Comparison of ENCODE assay signal across 1 cellular context in the genomic region with DNA sequence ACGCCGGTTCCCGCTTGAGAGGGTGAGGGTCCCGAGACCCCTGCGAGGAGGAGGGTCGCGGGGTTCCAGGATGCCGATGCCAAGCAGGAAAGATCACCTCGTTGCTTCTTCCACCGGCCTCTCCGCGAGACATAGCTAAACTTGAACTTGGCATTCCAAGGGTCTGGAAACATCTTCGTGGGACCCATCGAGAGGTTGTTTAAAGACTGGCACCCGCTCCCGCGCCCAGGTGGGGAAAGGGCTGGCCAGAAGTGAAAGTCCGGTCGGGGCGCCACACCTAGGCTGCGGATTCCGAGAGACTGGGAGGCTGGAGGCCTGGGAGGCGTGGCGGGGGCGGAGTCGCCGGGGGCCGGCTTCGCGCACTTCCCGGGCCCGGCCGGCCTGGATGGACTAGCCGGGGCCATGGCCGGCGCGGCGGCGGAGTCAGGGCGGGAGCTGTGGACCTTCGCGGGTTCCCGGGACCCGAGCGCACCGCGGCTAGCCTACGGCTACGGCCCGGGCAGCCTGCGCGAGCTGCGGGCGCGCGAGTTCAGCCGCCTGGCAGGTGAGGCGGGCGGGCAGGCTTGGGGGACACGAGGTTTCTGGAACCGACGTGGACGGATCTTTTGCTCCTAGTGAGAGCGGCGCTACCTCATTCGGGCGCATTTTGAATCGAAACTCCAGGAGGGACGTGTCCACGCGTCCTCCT.
A peak's percentile ranks its signal among the peaks of the same experiment; 100 is the strongest.
TF ChIP-seq lines count a peak whose summit lies in the region.

A gene with protein sequence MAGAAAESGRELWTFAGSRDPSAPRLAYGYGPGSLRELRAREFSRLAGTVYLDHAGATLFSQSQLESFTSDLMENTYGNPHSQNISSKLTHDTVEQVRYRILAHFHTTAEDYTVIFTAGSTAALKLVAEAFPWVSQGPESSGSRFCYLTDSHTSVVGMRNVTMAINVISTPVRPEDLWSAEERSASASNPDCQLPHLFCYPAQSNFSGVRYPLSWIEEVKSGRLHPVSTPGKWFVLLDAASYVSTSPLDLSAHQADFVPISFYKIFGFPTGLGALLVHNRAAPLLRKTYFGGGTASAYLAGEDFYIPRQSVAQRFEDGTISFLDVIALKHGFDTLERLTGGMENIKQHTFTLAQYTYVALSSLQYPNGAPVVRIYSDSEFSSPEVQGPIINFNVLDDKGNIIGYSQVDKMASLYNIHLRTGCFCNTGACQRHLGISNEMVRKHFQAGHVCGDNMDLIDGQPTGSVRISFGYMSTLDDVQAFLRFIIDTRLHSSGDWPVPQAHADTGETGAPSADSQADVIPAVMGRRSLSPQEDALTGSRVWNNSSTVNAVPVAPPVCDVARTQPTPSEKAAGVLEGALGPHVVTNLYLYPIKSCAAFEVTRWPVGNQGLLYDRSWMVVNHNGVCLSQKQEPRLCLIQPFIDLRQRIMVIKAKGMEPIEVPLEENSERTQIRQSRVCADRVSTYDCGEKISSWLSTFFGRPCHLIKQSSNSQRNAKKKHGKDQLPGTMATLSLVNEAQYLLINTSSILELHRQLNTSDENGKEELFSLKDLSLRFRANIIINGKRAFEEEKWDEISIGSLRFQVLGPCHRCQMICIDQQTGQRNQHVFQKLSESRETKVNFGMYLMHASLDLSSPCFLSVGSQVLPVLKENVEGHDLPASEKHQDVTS (plus strand): TSS at position 360 of the 688 bp plus-strand sequence. CDS start 43 bp downstream, at position 403.

TF ChIP-seq in K562, 482 proteins besides CTCF, POLR2A, EP300 and RAD21 (continued from another document and continues in another):
- TF ChIP-seq, protein P1, sequence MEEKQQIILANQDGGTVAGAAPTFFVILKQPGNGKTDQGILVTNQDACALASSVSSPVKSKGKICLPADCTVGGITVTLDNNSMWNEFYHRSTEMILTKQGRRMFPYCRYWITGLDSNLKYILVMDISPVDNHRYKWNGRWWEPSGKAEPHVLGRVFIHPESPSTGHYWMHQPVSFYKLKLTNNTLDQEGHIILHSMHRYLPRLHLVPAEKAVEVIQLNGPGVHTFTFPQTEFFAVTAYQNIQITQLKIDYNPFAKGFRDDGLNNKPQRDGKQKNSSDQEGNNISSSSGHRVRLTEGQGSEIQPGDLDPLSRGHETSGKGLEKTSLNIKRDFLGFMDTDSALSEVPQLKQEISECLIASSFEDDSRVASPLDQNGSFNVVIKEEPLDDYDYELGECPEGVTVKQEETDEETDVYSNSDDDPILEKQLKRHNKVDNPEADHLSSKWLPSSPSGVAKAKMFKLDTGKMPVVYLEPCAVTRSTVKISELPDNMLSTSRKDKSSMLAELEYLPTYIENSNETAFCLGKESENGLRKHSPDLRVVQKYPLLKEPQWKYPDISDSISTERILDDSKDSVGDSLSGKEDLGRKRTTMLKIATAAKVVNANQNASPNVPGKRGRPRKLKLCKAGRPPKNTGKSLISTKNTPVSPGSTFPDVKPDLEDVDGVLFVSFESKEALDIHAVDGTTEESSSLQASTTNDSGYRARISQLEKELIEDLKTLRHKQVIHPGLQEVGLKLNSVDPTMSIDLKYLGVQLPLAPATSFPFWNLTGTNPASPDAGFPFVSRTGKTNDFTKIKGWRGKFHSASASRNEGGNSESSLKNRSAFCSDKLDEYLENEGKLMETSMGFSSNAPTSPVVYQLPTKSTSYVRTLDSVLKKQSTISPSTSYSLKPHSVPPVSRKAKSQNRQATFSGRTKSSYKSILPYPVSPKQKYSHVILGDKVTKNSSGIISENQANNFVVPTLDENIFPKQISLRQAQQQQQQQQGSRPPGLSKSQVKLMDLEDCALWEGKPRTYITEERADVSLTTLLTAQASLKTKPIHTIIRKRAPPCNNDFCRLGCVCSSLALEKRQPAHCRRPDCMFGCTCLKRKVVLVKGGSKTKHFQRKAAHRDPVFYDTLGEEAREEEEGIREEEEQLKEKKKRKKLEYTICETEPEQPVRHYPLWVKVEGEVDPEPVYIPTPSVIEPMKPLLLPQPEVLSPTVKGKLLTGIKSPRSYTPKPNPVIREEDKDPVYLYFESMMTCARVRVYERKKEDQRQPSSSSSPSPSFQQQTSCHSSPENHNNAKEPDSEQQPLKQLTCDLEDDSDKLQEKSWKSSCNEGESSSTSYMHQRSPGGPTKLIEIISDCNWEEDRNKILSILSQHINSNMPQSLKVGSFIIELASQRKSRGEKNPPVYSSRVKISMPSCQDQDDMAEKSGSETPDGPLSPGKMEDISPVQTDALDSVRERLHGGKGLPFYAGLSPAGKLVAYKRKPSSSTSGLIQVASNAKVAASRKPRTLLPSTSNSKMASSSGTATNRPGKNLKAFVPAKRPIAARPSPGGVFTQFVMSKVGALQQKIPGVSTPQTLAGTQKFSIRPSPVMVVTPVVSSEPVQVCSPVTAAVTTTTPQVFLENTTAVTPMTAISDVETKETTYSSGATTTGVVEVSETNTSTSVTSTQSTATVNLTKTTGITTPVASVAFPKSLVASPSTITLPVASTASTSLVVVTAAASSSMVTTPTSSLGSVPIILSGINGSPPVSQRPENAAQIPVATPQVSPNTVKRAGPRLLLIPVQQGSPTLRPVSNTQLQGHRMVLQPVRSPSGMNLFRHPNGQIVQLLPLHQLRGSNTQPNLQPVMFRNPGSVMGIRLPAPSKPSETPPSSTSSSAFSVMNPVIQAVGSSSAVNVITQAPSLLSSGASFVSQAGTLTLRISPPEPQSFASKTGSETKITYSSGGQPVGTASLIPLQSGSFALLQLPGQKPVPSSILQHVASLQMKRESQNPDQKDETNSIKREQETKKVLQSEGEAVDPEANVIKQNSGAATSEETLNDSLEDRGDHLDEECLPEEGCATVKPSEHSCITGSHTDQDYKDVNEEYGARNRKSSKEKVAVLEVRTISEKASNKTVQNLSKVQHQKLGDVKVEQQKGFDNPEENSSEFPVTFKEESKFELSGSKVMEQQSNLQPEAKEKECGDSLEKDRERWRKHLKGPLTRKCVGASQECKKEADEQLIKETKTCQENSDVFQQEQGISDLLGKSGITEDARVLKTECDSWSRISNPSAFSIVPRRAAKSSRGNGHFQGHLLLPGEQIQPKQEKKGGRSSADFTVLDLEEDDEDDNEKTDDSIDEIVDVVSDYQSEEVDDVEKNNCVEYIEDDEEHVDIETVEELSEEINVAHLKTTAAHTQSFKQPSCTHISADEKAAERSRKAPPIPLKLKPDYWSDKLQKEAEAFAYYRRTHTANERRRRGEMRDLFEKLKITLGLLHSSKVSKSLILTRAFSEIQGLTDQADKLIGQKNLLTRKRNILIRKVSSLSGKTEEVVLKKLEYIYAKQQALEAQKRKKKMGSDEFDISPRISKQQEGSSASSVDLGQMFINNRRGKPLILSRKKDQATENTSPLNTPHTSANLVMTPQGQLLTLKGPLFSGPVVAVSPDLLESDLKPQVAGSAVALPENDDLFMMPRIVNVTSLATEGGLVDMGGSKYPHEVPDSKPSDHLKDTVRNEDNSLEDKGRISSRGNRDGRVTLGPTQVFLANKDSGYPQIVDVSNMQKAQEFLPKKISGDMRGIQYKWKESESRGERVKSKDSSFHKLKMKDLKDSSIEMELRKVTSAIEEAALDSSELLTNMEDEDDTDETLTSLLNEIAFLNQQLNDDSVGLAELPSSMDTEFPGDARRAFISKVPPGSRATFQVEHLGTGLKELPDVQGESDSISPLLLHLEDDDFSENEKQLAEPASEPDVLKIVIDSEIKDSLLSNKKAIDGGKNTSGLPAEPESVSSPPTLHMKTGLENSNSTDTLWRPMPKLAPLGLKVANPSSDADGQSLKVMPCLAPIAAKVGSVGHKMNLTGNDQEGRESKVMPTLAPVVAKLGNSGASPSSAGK (IDR thresholded peaks at IDR 0.05), result peak; percentile 47; the same call in 1 of the 2 replicates
- TF ChIP-seq, protein P2, sequence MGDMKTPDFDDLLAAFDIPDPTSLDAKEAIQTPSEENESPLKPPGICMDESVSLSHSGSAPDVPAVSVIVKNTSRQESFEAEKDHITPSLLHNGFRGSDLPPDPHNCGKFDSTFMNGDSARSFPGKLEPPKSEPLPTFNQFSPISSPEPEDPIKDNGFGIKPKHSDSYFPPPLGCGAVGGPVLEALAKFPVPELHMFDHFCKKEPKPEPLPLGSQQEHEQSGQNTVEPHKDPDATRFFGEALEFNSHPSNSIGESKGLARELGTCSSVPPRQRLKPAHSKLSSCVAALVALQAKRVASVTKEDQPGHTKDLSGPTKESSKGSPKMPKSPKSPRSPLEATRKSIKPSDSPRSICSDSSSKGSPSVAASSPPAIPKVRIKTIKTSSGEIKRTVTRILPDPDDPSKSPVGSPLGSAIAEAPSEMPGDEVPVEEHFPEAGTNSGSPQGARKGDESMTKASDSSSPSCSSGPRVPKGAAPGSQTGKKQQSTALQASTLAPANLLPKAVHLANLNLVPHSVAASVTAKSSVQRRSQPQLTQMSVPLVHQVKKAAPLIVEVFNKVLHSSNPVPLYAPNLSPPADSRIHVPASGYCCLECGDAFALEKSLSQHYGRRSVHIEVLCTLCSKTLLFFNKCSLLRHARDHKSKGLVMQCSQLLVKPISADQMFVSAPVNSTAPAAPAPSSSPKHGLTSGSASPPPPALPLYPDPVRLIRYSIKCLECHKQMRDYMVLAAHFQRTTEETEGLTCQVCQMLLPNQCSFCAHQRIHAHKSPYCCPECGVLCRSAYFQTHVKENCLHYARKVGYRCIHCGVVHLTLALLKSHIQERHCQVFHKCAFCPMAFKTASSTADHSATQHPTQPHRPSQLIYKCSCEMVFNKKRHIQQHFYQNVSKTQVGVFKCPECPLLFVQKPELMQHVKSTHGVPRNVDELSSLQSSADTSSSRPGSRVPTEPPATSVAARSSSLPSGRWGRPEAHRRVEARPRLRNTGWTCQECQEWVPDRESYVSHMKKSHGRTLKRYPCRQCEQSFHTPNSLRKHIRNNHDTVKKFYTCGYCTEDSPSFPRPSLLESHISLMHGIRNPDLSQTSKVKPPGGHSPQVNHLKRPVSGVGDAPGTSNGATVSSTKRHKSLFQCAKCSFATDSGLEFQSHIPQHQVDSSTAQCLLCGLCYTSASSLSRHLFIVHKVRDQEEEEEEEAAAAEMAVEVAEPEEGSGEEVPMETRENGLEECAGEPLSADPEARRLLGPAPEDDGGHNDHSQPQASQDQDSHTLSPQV (IDR thresholded peaks at IDR 0.05), result peak; percentile 53; the same call in 1 of the 2 replicates
- TF ChIP-seq SP1 (CRISPR knock-in tag; IDR thresholded peaks at IDR 0.05), result no peak
- peak; percentile 69 for TF ChIP-seq POLR2H (tag; IDR thresholded peaks at IDR 0.05; ENCODE audit: low read depth)
- 0 out of 2 replicates have a peak, but pooled peaks have one; percentile 28 for TF ChIP-seq CREM (IDR thresholded peaks at IDR 0.05; ENCODE audit: low read depth)
- TF ChIP-seq ELF1 (tag; IDR thresholded peaks at IDR 0.05), result peak; percentile 47; the same call in 1 of the 2 replicates
- TF ChIP-seq SUPT5H (IDR thresholded peaks at IDR 0.05), result peak; percentile 61
- TF ChIP-seq EP400 (IDR thresholded peaks at IDR 0.05), result peak; percentile 24; the same call in 1 of the 2 replicates
- TF ChIP-seq ZNF143 (CRISPR knock-in tag; IDR thresholded peaks at IDR 0.05), result 0 out of 2 replicates have a peak, but pooled peaks have one; percentile 40
- TF ChIP-seq, protein P3, sequence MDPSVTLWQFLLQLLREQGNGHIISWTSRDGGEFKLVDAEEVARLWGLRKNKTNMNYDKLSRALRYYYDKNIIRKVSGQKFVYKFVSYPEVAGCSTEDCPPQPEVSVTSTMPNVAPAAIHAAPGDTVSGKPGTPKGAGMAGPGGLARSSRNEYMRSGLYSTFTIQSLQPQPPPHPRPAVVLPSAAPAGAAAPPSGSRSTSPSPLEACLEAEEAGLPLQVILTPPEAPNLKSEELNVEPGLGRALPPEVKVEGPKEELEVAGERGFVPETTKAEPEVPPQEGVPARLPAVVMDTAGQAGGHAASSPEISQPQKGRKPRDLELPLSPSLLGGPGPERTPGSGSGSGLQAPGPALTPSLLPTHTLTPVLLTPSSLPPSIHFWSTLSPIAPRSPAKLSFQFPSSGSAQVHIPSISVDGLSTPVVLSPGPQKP (CRISPR knock-in tag; IDR thresholded peaks at IDR 0.05), result no peak
- TF ChIP-seq RBFOX2 (IDR thresholded peaks at IDR 0.05; ENCODE audit: low read depth, low read length), result peak; percentile 97
- TF ChIP-seq SMAD4 (CRISPR knock-in tag; conservative IDR thresholded peaks at IDR 0.05), result peak; percentile 64
- TF ChIP-seq MYC (IDR thresholded peaks at IDR 0.05; ENCODE audit: low read depth, low read length), result peak; percentile 60; the same call in 1 of the 2 replicates
- TF ChIP-seq MYC (CRISPR knock-in tag; IDR thresholded peaks at IDR 0.05; ENCODE audit: borderline replicate concordance, low read depth), result no peak
- TF ChIP-seq, protein P4, sequence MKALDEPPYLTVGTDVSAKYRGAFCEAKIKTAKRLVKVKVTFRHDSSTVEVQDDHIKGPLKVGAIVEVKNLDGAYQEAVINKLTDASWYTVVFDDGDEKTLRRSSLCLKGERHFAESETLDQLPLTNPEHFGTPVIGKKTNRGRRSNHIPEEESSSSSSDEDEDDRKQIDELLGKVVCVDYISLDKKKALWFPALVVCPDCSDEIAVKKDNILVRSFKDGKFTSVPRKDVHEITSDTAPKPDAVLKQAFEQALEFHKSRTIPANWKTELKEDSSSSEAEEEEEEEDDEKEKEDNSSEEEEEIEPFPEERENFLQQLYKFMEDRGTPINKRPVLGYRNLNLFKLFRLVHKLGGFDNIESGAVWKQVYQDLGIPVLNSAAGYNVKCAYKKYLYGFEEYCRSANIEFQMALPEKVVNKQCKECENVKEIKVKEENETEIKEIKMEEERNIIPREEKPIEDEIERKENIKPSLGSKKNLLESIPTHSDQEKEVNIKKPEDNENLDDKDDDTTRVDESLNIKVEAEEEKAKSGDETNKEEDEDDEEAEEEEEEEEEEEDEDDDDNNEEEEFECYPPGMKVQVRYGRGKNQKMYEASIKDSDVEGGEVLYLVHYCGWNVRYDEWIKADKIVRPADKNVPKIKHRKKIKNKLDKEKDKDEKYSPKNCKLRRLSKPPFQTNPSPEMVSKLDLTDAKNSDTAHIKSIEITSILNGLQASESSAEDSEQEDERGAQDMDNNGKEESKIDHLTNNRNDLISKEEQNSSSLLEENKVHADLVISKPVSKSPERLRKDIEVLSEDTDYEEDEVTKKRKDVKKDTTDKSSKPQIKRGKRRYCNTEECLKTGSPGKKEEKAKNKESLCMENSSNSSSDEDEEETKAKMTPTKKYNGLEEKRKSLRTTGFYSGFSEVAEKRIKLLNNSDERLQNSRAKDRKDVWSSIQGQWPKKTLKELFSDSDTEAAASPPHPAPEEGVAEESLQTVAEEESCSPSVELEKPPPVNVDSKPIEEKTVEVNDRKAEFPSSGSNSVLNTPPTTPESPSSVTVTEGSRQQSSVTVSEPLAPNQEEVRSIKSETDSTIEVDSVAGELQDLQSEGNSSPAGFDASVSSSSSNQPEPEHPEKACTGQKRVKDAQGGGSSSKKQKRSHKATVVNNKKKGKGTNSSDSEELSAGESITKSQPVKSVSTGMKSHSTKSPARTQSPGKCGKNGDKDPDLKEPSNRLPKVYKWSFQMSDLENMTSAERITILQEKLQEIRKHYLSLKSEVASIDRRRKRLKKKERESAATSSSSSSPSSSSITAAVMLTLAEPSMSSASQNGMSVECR (CRISPR knock-in tag; IDR thresholded peaks at IDR 0.05), result peak; percentile 79; the same call in 1 of the 2 replicates
- TF ChIP-seq KLF13 (tag; IDR thresholded peaks at IDR 0.05; ENCODE audit: borderline replicate concordance, low read depth), result peak; percentile 55; the same call in 1 of the 2 replicates
- TF ChIP-seq FOXA3 (CRISPR knock-in tag; conservative IDR thresholded peaks at IDR 0.05 in 1 of 2, IDR thresholded peaks at IDR 0.05 in 1 of 2), result peak in 1 of 2 experiments; percentile 66; a peak in 1 of 4 replicates
- TF ChIP-seq ZBTB17 (CRISPR knock-in tag; IDR thresholded peaks at IDR 0.05), result no peak
- TF ChIP-seq, protein P5, sequence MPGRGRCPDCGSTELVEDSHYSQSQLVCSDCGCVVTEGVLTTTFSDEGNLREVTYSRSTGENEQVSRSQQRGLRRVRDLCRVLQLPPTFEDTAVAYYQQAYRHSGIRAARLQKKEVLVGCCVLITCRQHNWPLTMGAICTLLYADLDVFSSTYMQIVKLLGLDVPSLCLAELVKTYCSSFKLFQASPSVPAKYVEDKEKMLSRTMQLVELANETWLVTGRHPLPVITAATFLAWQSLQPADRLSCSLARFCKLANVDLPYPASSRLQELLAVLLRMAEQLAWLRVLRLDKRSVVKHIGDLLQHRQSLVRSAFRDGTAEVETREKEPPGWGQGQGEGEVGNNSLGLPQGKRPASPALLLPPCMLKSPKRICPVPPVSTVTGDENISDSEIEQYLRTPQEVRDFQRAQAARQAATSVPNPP (IDR thresholded peaks at IDR 0.05; ENCODE audit: borderline replicate concordance, insufficient read depth, insufficient read length), result no peak
